In the genomic region with DNA sequence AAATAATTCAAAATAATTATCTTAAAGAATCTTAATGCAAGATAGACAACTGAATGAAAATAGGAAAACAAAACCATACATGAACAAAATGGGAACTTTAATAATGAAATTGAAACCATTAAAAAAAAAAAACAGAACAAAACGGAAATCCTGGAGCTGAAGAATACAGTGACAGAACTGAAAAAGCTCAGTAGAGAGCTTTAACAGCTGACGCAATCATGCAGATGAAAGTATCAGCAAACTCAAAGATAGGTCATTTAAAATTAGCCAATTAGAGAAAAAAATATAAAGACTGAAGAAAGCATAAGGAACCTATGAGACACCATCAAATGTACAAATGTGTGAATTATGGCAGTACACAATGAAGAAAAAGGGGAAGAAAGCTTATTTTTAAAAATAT, we compare ENCODE assay signal across 1 cellular context.
TF ChIP-seq lines count a peak whose summit lies in the region.

No MANE protein-coding gene starts in this region.

TF ChIP-seq in K562, 482 proteins besides CTCF, POLR2A, EP300 and RAD21 (continued from another document):
- TF ChIP-seq, protein P1, sequence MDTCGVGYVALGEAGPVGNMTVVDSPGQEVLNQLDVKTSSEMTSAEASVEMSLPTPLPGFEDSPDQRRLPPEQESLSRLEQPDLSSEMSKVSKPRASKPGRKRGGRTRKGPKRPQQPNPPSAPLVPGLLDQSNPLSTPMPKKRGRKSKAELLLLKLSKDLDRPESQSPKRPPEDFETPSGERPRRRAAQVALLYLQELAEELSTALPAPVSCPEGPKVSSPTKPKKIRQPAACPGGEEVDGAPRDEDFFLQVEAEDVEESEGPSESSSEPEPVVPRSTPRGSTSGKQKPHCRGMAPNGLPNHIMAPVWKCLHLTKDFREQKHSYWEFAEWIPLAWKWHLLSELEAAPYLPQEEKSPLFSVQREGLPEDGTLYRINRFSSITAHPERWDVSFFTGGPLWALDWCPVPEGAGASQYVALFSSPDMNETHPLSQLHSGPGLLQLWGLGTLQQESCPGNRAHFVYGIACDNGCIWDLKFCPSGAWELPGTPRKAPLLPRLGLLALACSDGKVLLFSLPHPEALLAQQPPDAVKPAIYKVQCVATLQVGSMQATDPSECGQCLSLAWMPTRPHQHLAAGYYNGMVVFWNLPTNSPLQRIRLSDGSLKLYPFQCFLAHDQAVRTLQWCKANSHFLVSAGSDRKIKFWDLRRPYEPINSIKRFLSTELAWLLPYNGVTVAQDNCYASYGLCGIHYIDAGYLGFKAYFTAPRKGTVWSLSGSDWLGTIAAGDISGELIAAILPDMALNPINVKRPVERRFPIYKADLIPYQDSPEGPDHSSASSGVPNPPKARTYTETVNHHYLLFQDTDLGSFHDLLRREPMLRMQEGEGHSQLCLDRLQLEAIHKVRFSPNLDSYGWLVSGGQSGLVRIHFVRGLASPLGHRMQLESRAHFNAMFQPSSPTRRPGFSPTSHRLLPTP (IDR thresholded peaks at IDR 0.05; ENCODE audit: borderline replicate concordance, extremely low read depth, insufficient read length): no peak
- TF ChIP-seq ZNF445 (CRISPR knock-in tag; IDR thresholded peaks at IDR 0.05; ENCODE audit: low read depth) (no peak), SRSF3 (IDR thresholded peaks at IDR 0.05; ENCODE audit: insufficient read depth, low read length) (no peak), FOXJ3 (CRISPR knock-in tag; IDR thresholded peaks at IDR 0.05) (no peak), SAFB (IDR thresholded peaks at IDR 0.05; ENCODE audit: borderline replicate concordance, low read depth, low read length) (no peak), XRCC5 (IDR thresholded peaks at IDR 0.05; ENCODE audit: low read depth, low read length) (no peak), ZNF583 (CRISPR knock-in tag; IDR thresholded peaks at IDR 0.05) (no peak), KLF10 (CRISPR knock-in tag; IDR thresholded peaks at IDR 0.05) (no peak), MTA1 (IDR thresholded peaks at IDR 0.05; ENCODE audit: borderline replicate concordance) (no peak), EZH2 (IDR thresholded peaks at IDR 0.05; ENCODE audit: borderline replicate concordance, low read depth, low read length) (no peak), YBX1 (IDR thresholded peaks at IDR 0.05) (no peak), TCFL5 (CRISPR knock-in tag; conservative IDR thresholded peaks at IDR 0.05) (no peak), U2AF1 (optimal IDR thresholded peaks at IDR 0.05; ENCODE audit: low read depth, low read length) (no peak), FOXA3 (CRISPR knock-in tag; conservative IDR thresholded peaks at IDR 0.05 in 1 of 2, IDR thresholded peaks at IDR 0.05 in 1 of 2) (no peak), RBM15 (IDR thresholded peaks at IDR 0.05; ENCODE audit: insufficient read depth, low read length) (no peak), TRIM28 (IDR thresholded peaks at IDR 0.05) (peak; percentile 96), ELF1 (tag; IDR thresholded peaks at IDR 0.05) (no peak)
- TF ChIP-seq, protein P2, sequence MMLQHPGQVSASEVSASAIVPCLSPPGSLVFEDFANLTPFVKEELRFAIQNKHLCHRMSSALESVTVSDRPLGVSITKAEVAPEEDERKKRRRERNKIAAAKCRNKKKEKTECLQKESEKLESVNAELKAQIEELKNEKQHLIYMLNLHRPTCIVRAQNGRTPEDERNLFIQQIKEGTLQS (IDR thresholded peaks at IDR 0.05): peak; percentile 58
- TF ChIP-seq, protein P2 (CRISPR knock-in tag; conservative IDR thresholded peaks at IDR 0.05): no peak
- TF ChIP-seq, protein P3, sequence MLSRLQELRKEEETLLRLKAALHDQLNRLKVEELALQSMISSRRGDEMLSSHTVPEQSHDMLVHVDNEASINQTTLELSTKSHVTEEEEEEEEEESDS (CRISPR knock-in tag; IDR thresholded peaks at IDR 0.05): no peak
- TF ChIP-seq, protein P4, sequence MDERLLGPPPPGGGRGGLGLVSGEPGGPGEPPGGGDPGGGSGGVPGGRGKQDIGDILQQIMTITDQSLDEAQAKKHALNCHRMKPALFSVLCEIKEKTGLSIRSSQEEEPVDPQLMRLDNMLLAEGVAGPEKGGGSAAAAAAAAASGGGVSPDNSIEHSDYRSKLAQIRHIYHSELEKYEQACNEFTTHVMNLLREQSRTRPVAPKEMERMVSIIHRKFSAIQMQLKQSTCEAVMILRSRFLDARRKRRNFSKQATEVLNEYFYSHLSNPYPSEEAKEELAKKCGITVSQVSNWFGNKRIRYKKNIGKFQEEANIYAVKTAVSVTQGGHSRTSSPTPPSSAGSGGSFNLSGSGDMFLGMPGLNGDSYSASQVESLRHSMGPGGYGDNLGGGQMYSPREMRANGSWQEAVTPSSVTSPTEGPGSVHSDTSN (CRISPR knock-in tag; IDR thresholded peaks at IDR 0.05; ENCODE audit: low read depth): no peak
- TF ChIP-seq, protein P4 (tag; conservative IDR thresholded peaks at IDR 0.05; ENCODE audit: low read depth): no peak
TF ChIP-seq in K562: peak in this region for 18.
